Comparison of ENCODE assay signal across 25 cellular contexts in the genomic region with DNA sequence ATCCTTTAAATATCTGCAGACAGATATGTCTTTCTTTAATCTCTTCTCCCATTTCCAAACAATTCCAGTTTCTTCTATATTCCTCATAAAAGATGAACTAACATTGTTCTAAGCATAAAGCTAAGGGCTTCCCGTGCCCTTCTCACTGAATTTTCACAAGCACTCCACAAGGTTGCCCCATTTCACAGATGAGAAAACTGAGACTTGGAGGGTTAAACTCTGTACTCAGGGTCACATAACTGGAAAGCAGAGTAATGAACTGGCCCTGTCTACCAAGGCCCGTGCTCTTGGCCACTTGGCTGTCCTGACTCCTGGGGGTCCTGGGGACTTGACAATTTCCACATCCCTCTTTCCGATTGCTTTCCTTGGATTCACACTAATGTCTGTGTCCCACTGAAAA. TPM values are rescaled to one million over a fixed set of nuclear protein-coding genes. Genes with fewer than 3 reads are reported as not detected.
A peak's percentile ranks its signal among the peaks of the same experiment; 100 is the strongest.
DNase-seq lines count a peak whose midpoint lies in the region; ATAC-seq, FAIRE-seq and TF ChIP-seq lines count a peak whose summit lies in the region.
"Had no signal": no experiment of that assay in that cellular context is flagged by ENCODE, and none has a peak within 500 bp of the region (broad histone marks: within the 10 kb centered on the region; RNA-seq: fewer than 3 reads in every experiment).

No MANE protein-coding gene starts in this region.

- H3K27me3 Mint-ChIP-seq in T-helper 17 cell: no peaks in the 10 kb centered on the region
- H3K27me3 Mint-ChIP-seq in activated naive CD8-positive, alpha-beta T cell treated with anti-CD3 and anti-CD28 coated beads, Interleukin-2, amount 10 ng/mL, durations not matched to agents 7 days and 5 days: no peaks in the 10 kb centered on the region
- H3K27me3 Mint-ChIP-seq: CD4-positive, CD25-positive, alpha-beta regulatory T cell; stimulated activated naive B cell treated with anti-CD40 and anti-IgM and Interleukin-4, amounts not matched to agents 10 μg/mL and 1 μg/mL and 100 μg/mL, for 72 hours; T-cell had no signal

- H3K9ac ChIP-seq in skeletal muscle satellite cell (ENCODE audit: low read depth, low read length): no peak overlapping the region
- H3K9ac ChIP-seq: neural progenitor cell had no signal

- H3K36me3 ChIP-seq in left lung (peaks cover 0 to 23% of the 10 kb centered on the region in 2 donors), skeletal muscle satellite cell (ENCODE audit: insufficient read depth, low read length) (peaks cover 38% of the 10 kb centered on the region)
- H3K36me3 ChIP-seq: neural progenitor cell had no signal

- H3K4me1 ChIP-seq in left lung (peaks cover 8 to 61% of the 10 kb centered on the region in 2 donors), skeletal muscle satellite cell (ENCODE audit: control insufficient read depth, insufficient read depth, low read length) (peaks cover 33% of the 10 kb centered on the region)

- no peak for DNase-seq in T-helper 17 cell
- no peak for DNase-seq in activated naive CD8-positive, alpha-beta T cell treated with anti-CD3 and anti-CD28 coated beads, Interleukin-2, amount 10 ng/mL, durations not matched to agents 7 days and 5 days
- DNase-seq in left lung: no peak
- DNase-seq in activated CD4-positive, CD25-positive, alpha-beta regulatory T cell treated with anti-CD3 and anti-CD28 coated beads, Interleukin-2, amount 50 U/mL, for 72 hours: no peak
- DNase-seq in kidney glomerular epithelial cell (lab: John Stamatoyannopoulos, UW): no peak
- no peak for DNase-seq in D721Med (ENCODE audit: insufficient read length, low spot score)
- DNase-seq: amniotic stem cell; DMS153; lower lobe of right lung; NCI-H524 treated with DMSO at 0.1 percent for 48 hours; SIG-M5; stimulated activated CD4-positive, alpha-beta T cell treated with anti-CD3 and anti-CD28 coated beads, Interleukin-4, amount 100 ng/mL, for 24 hours; stimulated activated naive B cell treated with anti-CD40 and anti-IgM and Interleukin-4, amounts not matched to agents 10 μg/mL and 1 μg/mL and 100 μg/mL, for 72 hours; T-cell had no signal

- H3K9me3 ChIP-seq in T-helper 17 cell (ENCODE audit: control insufficient read depth, low read length, poor library complexity, severe bottlenecking): no peaks in the 10 kb centered on the region
- no peaks in the 10 kb centered on the region for H3K9me3 ChIP-seq in left lung
- H3K9me3 ChIP-seq in skeletal muscle satellite cell (replicated peaks; ENCODE audit: low read length): no peaks in the 10 kb centered on the region
- H3K9me3 ChIP-seq: breast epithelium, HAP-1, lower lobe of right lung had no signal

- FAIRE-seq in D721Med (lab: Jason Lieb, UNC): no peak
- FAIRE-seq: colon, GM19239, HTR-8/SVneo, islet of Langerhans had no signal

- no peaks in the 10 kb centered on the region for H3K9me3 Mint-ChIP-seq in activated naive CD8-positive, alpha-beta T cell treated with anti-CD3 and anti-CD28 coated beads, Interleukin-2, amount 10 ng/mL, durations not matched to agents 7 days and 5 days
- H3K9me3 Mint-ChIP-seq: activated T-helper 1 cell treated with anti-CD3 and anti-CD28 coated beads, Interleukin-12 subunit alpha, Interleukin-12 subunit beta, Interleukin-2, Interleukin-4 antibody, amounts not matched to agents 30 ng/mL and 10 ng/mL and 1 ng/mL, durations not matched to agents 14 hours and 24 hours and 36 hours; CD4-positive, CD25-positive, alpha-beta regulatory T cell; endodermal cell; neural progenitor cell; stimulated activated naive B cell treated with anti-CD40 and anti-IgM and Interleukin-4, amounts not matched to agents 10 μg/mL and 1 μg/mL and 100 μg/mL, for 72 hours; T-cell had no signal

- no peak for ATAC-seq in T-helper 17 cell
- ATAC-seq in activated naive CD8-positive, alpha-beta T cell treated with anti-CD3 and anti-CD28 coated beads, Interleukin-2, amount 10 ng/mL, durations not matched to agents 7 days and 5 days (ENCODE audit: low read depth): no peak
- no peak for ATAC-seq in left lung
- ATAC-seq: stimulated activated naive B cell treated with anti-CD40 and anti-IgM and Interleukin-4, amounts not matched to agents 10 μg/mL and 1 μg/mL and 100 μg/mL, for 72 hours had no signal

- peak overlapping the region; percentile 6 for H3K4me2 ChIP-seq in skeletal muscle satellite cell (ENCODE audit: low read length)
- H3K4me2 ChIP-seq: neural progenitor cell had no signal

- intact Hi-C loops in left lung (cut with DNase I): no loop called here

- no peaks in the 10 kb centered on the region for H3K27me3 ChIP-seq in left lung
- no peaks in the 10 kb centered on the region for H3K27me3 ChIP-seq in skeletal muscle satellite cell (ENCODE audit: control insufficient read depth, insufficient read depth, low read length)
- H3K27me3 ChIP-seq: breast epithelium, neural progenitor cell had no signal

- TF ChIP-seq CTCF in left lung (IDR thresholded peaks at IDR 0.05) (no peak), D721Med (IDR thresholded peaks at IDR 0.05; ENCODE audit: insufficient read depth, missing control alignments) (no peak)

- no peak overlapping the region for H3K4me3 ChIP-seq in left lung
- no peak overlapping the region for H3K4me3 ChIP-seq in skeletal muscle satellite cell (ENCODE audit: low read length)
- H3K4me3 ChIP-seq: HAP-1, lower lobe of right lung, neural progenitor cell had no signal

- peak overlapping the region; percentile 49 for H3K4me3 Mint-ChIP-seq in T-helper 17 cell
- H3K4me3 Mint-ChIP-seq in activated naive CD8-positive, alpha-beta T cell treated with anti-CD3 and anti-CD28 coated beads, Interleukin-2, amount 10 ng/mL, durations not matched to agents 7 days and 5 days: no peak overlapping the region
- H3K4me3 Mint-ChIP-seq: activated T-helper 1 cell treated with anti-CD3 and anti-CD28 coated beads, Interleukin-12 subunit alpha, Interleukin-12 subunit beta, Interleukin-2, Interleukin-4 antibody, amounts not matched to agents 30 ng/mL and 10 ng/mL and 1 ng/mL, durations not matched to agents 14 hours and 24 hours and 36 hours; endodermal cell; stimulated activated naive B cell treated with anti-CD40 and anti-IgM and Interleukin-4, amounts not matched to agents 10 μg/mL and 1 μg/mL and 100 μg/mL, for 72 hours had no signal

- no peak overlapping the region for H3K27ac Mint-ChIP-seq in T-helper 17 cell
- peak overlapping the region; percentile 11 for H3K27ac Mint-ChIP-seq in activated naive CD8-positive, alpha-beta T cell treated with anti-CD3 and anti-CD28 coated beads, Interleukin-2, amount 10 ng/mL, durations not matched to agents 7 days and 5 days
- H3K27ac Mint-ChIP-seq: activated T-helper 1 cell treated with anti-CD3 and anti-CD28 coated beads, Interleukin-12 subunit alpha, Interleukin-12 subunit beta, Interleukin-2, Interleukin-4 antibody, amounts not matched to agents 30 ng/mL and 10 ng/mL and 1 ng/mL, durations not matched to agents 14 hours and 24 hours and 36 hours; CD4-positive, CD25-positive, alpha-beta regulatory T cell; endodermal cell; neural progenitor cell; T-cell had no signal

- peaks cover 4% of the 10 kb centered on the region for H3K36me3 Mint-ChIP-seq in T-helper 17 cell (ENCODE audit: low read depth)
- peaks cover 14% of the 10 kb centered on the region for H3K36me3 Mint-ChIP-seq in activated naive CD8-positive, alpha-beta T cell treated with anti-CD3 and anti-CD28 coated beads, Interleukin-2, amount 10 ng/mL, durations not matched to agents 7 days and 5 days
- H3K36me3 Mint-ChIP-seq: neural progenitor cell had no signal

- POLR2A ChIA-PET in activated naive CD8-positive, alpha-beta T cell treated with anti-CD3 and anti-CD28 coated beads, Interleukin-2, amount 10 ng/mL, durations not matched to agents 7 days and 5 days (lab: Charles Lee): interaction anchor here (0.5 kb wide), 1 partner anchor 9 kb away, joined by 3 read pairs; no protein-coding TSS in a partner anchor

- peak overlapping the region; percentile 1 to 3 for H3K27ac ChIP-seq in left lung
- H3K27ac ChIP-seq: breast epithelium, lower lobe of right lung, neural progenitor cell had no signal

- peaks cover 43% of the 10 kb centered on the region for H3K4me1 Mint-ChIP-seq in T-helper 17 cell
- H3K4me1 Mint-ChIP-seq in activated naive CD8-positive, alpha-beta T cell treated with anti-CD3 and anti-CD28 coated beads, Interleukin-2, amount 10 ng/mL, durations not matched to agents 7 days and 5 days: peaks cover 36% of the 10 kb centered on the region

RNA-seq across cellular contexts. Expression of a gene that starts 25.3 kb away (rescaled TPM):
- total RNA-seq in T-helper 17 cell (10 to 100 TPM; 78.0 to 82.7 TPM), left lung (10 to 100 TPM; 25.2 to 42.0 TPM)
- total RNA-seq in activated naive CD8-positive, alpha-beta T cell treated with anti-CD3 and anti-CD28 coated beads, Interleukin-2, amount 10 ng/mL, durations not matched to agents 7 days and 5 days: 10 to 100 TPM; 16.2 TPM
- 33.7 and 34.1 TPM in 2 replicates for total RNA-seq in skeletal muscle satellite cell (2012; rRNA removed)
